In the genomic region with DNA sequence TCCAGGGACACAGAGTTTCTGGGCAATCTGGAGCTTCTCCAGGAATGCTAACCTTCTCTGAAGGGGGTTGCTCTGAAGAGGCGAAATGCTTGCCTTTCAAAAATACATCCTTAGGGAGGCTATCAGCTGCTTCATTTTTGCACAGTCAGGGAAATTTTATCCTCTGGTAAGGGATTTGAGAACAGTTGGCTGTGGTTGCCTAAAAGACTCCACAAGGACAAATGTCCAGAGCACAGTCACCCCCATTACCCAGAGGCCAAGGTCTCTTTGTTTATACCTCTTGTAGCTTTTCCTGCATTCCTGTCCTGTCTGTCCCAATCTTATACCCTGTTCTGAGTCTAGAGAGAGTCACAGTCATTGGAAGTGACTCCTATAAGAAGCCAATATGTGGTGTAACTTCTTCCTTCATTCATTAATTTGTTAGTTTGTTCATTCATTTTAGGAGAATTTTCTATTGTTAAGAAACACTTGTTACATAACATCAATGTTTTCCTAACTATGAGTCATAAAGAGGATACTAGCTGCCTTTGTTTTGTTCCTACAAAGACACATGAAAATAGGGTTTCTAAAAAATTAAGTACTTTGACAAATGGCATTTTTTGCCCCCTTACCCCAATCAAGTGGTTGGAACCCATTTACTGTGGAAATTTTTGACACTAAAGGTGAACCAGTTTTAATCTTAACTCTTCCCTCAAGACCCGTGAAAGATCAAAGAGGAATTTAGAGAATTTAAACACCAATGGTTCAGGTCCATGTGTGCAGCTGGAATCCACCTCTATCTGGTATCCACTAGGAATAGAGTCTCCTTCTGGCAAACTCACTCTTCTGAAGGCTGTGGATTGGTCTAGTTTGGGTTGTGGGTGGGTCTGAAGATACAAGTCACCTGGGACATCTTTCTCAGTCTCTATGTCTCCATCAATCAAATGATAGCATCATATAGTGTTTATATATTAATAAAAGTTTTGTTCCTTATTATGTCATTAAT, we compare ENCODE assay signal across 14 cellular contexts. TPM values are rescaled to one million over a fixed set of nuclear protein-coding genes. Genes with fewer than 3 reads are reported as not detected.
A peak's percentile ranks its signal among the peaks of the same experiment; 100 is the strongest.
DNase-seq lines count a peak whose midpoint lies in the region; ATAC-seq, FAIRE-seq and TF ChIP-seq lines count a peak whose summit lies in the region.
"Had no signal": no experiment of that assay in that cellular context is flagged by ENCODE, and none has a peak within 500 bp of the region (broad histone marks: within the 10 kb centered on the region; RNA-seq: fewer than 3 reads in every experiment).

No MANE protein-coding gene starts in this region.

- intact Hi-C loops in Right ventricle myocardium superior (cut with DNase I), result no loop called here
- intact Hi-C loops in aorta (cut with DNase I), result loop anchor here in 1 of 2 donors (10.0 kb wide), 1 partner anchor 80 kb away; no protein-coding TSS in a partner anchor

- H3K27me3 ChIP-seq in right atrium auricular region (no peaks in the 10 kb centered on the region), aorta (ENCODE audit: control insufficient read depth in 1 of 2, insufficient read depth in 2 of 2, low read length in 1 of 2) (no peaks in the 10 kb centered on the region)
- H3K27me3 ChIP-seq: transverse colon had no signal

- no peaks in the 10 kb centered on the region for H3K9me3 ChIP-seq in right atrium auricular region
- no peaks in the 10 kb centered on the region for H3K9me3 ChIP-seq in aorta (ENCODE audit: control insufficient read depth, low read length)
- H3K9me3 ChIP-seq: transverse colon had no signal

- no peak overlapping the region for H3K4me3 ChIP-seq in right atrium auricular region
- no peak overlapping the region for H3K4me3 ChIP-seq in aorta (ENCODE audit: low read length in 2 of 2)
- H3K4me3 ChIP-seq: transverse colon had no signal

- no peak for TF ChIP-seq CTCF in right atrium auricular region (IDR thresholded peaks at IDR 0.05)

- no peaks in the 10 kb centered on the region for H3K36me3 ChIP-seq in right atrium auricular region
- no peaks in the 10 kb centered on the region for H3K36me3 ChIP-seq in aorta (ENCODE audit: control insufficient read depth in 1 of 2, insufficient read depth in 2 of 2, low read length in 1 of 2)
- H3K36me3 ChIP-seq: transverse colon had no signal

- H3K4me1 ChIP-seq in right atrium auricular region, result peaks cover 0 to 12% of the 10 kb centered on the region in 2 donors
- H3K4me1 ChIP-seq in aorta (ENCODE audit: control insufficient read depth in 1 of 2, insufficient read depth in 2 of 2, low read length in 2 of 2), result no peaks in the 10 kb centered on the region
- H3K4me1 ChIP-seq: transverse colon had no signal

- ATAC-seq in Right ventricle myocardium superior (ENCODE audit: poor library complexity) (peak; percentile 21), aorta (ENCODE audit: low FRiP score) (peak; percentile 33), HG03097 (IDR thresholded peaks at IDR 0.05; ENCODE audit: low FRiP score, unreplicated experiment) (no peak), HG02885 (IDR thresholded peaks at IDR 0.05; ENCODE audit: poor library complexity, unreplicated experiment) (no peak)
- ATAC-seq: activated CD8-positive, alpha-beta memory T cell treated with anti-CD3 and anti-CD28 coated beads, Interleukin-2, amount 10 ng/mL, durations not matched to agents 7 days and 5 days had no signal

- DNase-seq in Right ventricle myocardium superior (no peak), right atrium auricular region (ENCODE audit: low spot score) (no peak), astrocyte of the hippocampus (ENCODE audit: low read depth, low spot score) (peak; percentile 9), kidney tubule cell (ENCODE audit: low spot score) (peak; percentile 32), aorta (no peak), frontal cortex (ENCODE audit: low spot score in 2 of 2) (no peak)
- DNase-seq: activated CD8-positive, alpha-beta memory T cell treated with anti-CD3 and anti-CD28 coated beads, Interleukin-2, amount 10 ng/mL, durations not matched to agents 7 days and 5 days; activated naive CD4-positive, alpha-beta T cell treated with anti-CD3 and anti-CD28 coated beads, Interleukin-2, amount 10 ng/mL, durations not matched to agents 7 days and 5 days; NCI-H748 treated with DMSO at 0.1 percent for 48 hours; transverse colon had no signal

- 80 to 86% methylated on average over 2 of the region's 2 CpGs for WGBS in aorta, 2 donors

- H3K27ac ChIP-seq in right atrium auricular region, result no peak overlapping the region
- H3K27ac ChIP-seq in aorta (ENCODE audit: low read depth in 1 of 2, low read length in 2 of 2), result no peak overlapping the region
- H3K27ac ChIP-seq: transverse colon had no signal

- no peak for FAIRE-seq in frontal cortex (lab: Jason Lieb, UNC)

RNA-seq across cellular contexts. Expression of a gene that starts 47.1 kb away (rescaled TPM):
- not detected for total RNA-seq in Right ventricle myocardium superior
- total RNA-seq in right atrium auricular region, result under 1 TPM in 1 of 2 donors, not detected in 1; 0.63 TPM
- total RNA-seq in aorta, result 1 to 10 TPM in 1 of 2 donors, under 1 TPM in 1; 0.49 to 1.0 TPM
- under 1 TPM in 1 of 2 donors, not detected in 1; 0.56 TPM for polyA plus RNA-seq in aorta
- 21.2 TPM for total RNA-seq in frontal cortex
- total RNA-seq: activated CD8-positive, alpha-beta memory T cell treated with anti-CD3 and anti-CD28 coated beads, Interleukin-2, amount 10 ng/mL, durations not matched to agents 7 days and 5 days; chondrocyte had no signal
- polyA plus RNA-seq: IgD-negative memory B cell had no signal

Comparison
In these comparisons a context has a peak if more than half of its experiments do, and no peak if none do; other contexts are left out.
1. ATAC-seq: peak in Right ventricle myocardium superior (single experiment) and aorta (single experiment); none in HG03097 (single experiment) and HG02885 (single experiment).
2. DNase-seq: peak in astrocyte of the hippocampus (single experiment) and kidney tubule cell (single experiment); none in Right ventricle myocardium superior (single experiment), right atrium auricular region (single experiment), aorta (0 of 2) and frontal cortex (0 of 2).
3. RNA of a gene that starts 47.1 kb away (total RNA-seq): 21.2 TPM in frontal cortex (single experiment); 0.49 to 1.0 TPM in aorta, 0.63 TPM in right atrium auricular region and not detected in Right ventricle myocardium superior (single experiment); every median in the first group is over 10 times any median in the second.